Comparison of ENCODE assay signal across 1 cellular context in genomic region chr7:74656911-74657691, GRCh38.
A peak's percentile ranks its signal among the peaks of the same experiment; 100 is the strongest.
TF ChIP-seq lines count a peak whose summit lies in the region.

No MANE protein-coding gene starts in this region.

TF ChIP-seq in HEK293, 187 proteins besides CTCF, POLR2A, EP300 and RAD21 (continued from another document and continues in another):
- TF ChIP-seq ZBTB10 (tag by site-specific recombination; IDR thresholded peaks at IDR 0.05) (peak; percentile 87), ZNF121 (tag by site-specific recombination; IDR thresholded peaks at IDR 0.05) (no peak), ZNF335 (tag by site-specific recombination; conservative IDR thresholded peaks at IDR 0.05) (peak; percentile 73), ZNF654 (tag by site-specific recombination; IDR thresholded peaks at IDR 0.05; ENCODE audit: low read depth) (no peak), ZBTB11 (tag by site-specific recombination; conservative IDR thresholded peaks at IDR 0.05; ENCODE audit: low read depth) (peak; percentile 91), RBAK (tag by site-specific recombination; IDR thresholded peaks at IDR 0.05) (no peak), GLI4 (tag by site-specific recombination; IDR thresholded peaks at IDR 0.05) (no peak), PRDM2 (tag by site-specific recombination; IDR thresholded peaks at IDR 0.05; ENCODE audit: borderline replicate concordance) (no peak), ZNF610 (tag by site-specific recombination; IDR thresholded peaks at IDR 0.05; ENCODE audit: borderline replicate concordance) (0 out of 2 replicates have a peak, but pooled peaks have one; percentile 47), ZNF23 (tag by site-specific recombination; IDR thresholded peaks at IDR 0.05; ENCODE audit: borderline replicate concordance) (no peak), ZFP41 (tag by site-specific recombination; IDR thresholded peaks at IDR 0.05; ENCODE audit: borderline replicate concordance) (no peak), ZNF621 (tag by site-specific recombination; IDR thresholded peaks at IDR 0.05) (no peak), ZBTB48 (tag by site-specific recombination; IDR thresholded peaks at IDR 0.05) (peak; percentile 52; the same call in 1 of the 2 replicates), ZNF391 (tag by site-specific recombination; IDR thresholded peaks at IDR 0.05; ENCODE audit: borderline replicate concordance, low read depth) (no peak), ZNF777 (tag by site-specific recombination; IDR thresholded peaks at IDR 0.05; ENCODE audit: borderline replicate concordance) (no peak), ZNF138 (tag by site-specific recombination; IDR thresholded peaks at IDR 0.05; ENCODE audit: borderline replicate concordance) (no peak), ZNF529 (tag by site-specific recombination; IDR thresholded peaks at IDR 0.05; ENCODE audit: insufficient replicate concordance) (no peak), ZNF394 (tag by site-specific recombination; IDR thresholded peaks at IDR 0.05; ENCODE audit: borderline replicate concordance) (no peak), ZBTB26 (tag by site-specific recombination; optimal IDR thresholded peaks at IDR 0.05) (peak; percentile 81), ZNF692 (tag by site-specific recombination; IDR thresholded peaks at IDR 0.05) (no peak), ZBTB21 (tag by site-specific recombination; IDR thresholded peaks at IDR 0.05) (no peak), ZNF580 (tag by site-specific recombination; IDR thresholded peaks at IDR 0.05) (peak; percentile 13; the same call in 1 of the 2 replicates), YY1 (tag by site-specific recombination; IDR thresholded peaks at IDR 0.05) (peak; percentile 93), PRDM1 (tag by site-specific recombination; IDR thresholded peaks at IDR 0.05) (no peak), ZNF366 (tag by site-specific recombination; conservative IDR thresholded peaks at IDR 0.05) (no peak), ZBTB44 (tag by site-specific recombination; IDR thresholded peaks at IDR 0.05) (no peak), ZNF302 (tag by site-specific recombination; IDR thresholded peaks at IDR 0.05; ENCODE audit: low read depth) (no peak), ZNF174 (tag by site-specific recombination; IDR thresholded peaks at IDR 0.05) (no peak), ZNF10 (tag by site-specific recombination; IDR thresholded peaks at IDR 0.05) (no peak), INSM2 (tag by site-specific recombination; IDR thresholded peaks at IDR 0.05) (0 out of 2 replicates have a peak, but pooled peaks have one; percentile 32), ZFHX2 (tag by site-specific recombination; conservative IDR thresholded peaks at IDR 0.05) (no peak), REPIN1 (tag by site-specific recombination; IDR thresholded peaks at IDR 0.05; ENCODE audit: low read depth) (no peak), ZNF292 (tag by site-specific recombination; IDR thresholded peaks at IDR 0.05; ENCODE audit: borderline replicate concordance, low read depth) (no peak), SALL2 (tag by site-specific recombination; IDR thresholded peaks at IDR 0.05; ENCODE audit: borderline replicate concordance) (no peak), ZFP37 (tag by site-specific recombination; IDR thresholded peaks at IDR 0.05) (0 out of 2 replicates have a peak, but pooled peaks have one; percentile 50), ZNF398 (tag by site-specific recombination; IDR thresholded peaks at IDR 0.05) (peak; percentile 90), ZNF266 (tag by site-specific recombination; IDR thresholded peaks at IDR 0.05; ENCODE audit: low read depth) (no peak)
